Comparison of ENCODE assay signal across 5 cellular contexts in the genomic region with DNA sequence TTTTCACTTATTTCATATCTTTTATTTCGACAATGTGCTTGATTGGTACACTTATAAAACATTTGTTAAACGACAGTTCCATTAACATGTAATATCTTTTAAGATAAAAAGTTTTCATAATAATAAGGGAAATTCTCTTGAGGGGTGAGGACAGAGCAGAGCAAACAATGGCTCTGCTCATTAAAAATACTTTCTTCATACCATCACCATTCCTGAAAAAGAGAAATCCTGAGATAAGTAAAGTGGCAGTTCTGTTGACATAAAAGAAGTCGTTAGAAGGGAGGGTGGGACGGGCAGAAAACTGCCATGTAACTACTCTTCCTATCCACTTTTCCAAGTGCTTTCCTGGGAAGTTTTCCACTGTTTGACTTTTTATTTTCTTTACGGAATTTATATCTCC.
"Had no signal": no experiment of that assay in that cellular context is flagged by ENCODE, and none has a peak within 500 bp of the region (broad histone marks: within the 10 kb centered on the region; RNA-seq: fewer than 3 reads in every experiment).

No MANE protein-coding gene starts in this region.

- H3K9me3 ChIP-seq: HAP-1 had no signal

- H3K4me1 Mint-ChIP-seq: IgD-negative memory B cell had no signal

- H3K4me3 ChIP-seq: GM23338, HAP-1 had no signal

- H3K36me3 Mint-ChIP-seq: IgD-negative memory B cell had no signal

- DNase-seq: KBM-7 had no signal

- H3K27ac Mint-ChIP-seq: GM23338, IgD-negative memory B cell had no signal

- H3K27ac ChIP-seq: KMS-11 had no signal

- H3K4me3 Mint-ChIP-seq: GM23338, IgD-negative memory B cell had no signal

- H3K36me3 ChIP-seq: HAP-1 had no signal

- H3K9me3 Mint-ChIP-seq: GM23338 had no signal
